Comparison of ENCODE assay signal across 1 cellular context in the genomic region with DNA sequence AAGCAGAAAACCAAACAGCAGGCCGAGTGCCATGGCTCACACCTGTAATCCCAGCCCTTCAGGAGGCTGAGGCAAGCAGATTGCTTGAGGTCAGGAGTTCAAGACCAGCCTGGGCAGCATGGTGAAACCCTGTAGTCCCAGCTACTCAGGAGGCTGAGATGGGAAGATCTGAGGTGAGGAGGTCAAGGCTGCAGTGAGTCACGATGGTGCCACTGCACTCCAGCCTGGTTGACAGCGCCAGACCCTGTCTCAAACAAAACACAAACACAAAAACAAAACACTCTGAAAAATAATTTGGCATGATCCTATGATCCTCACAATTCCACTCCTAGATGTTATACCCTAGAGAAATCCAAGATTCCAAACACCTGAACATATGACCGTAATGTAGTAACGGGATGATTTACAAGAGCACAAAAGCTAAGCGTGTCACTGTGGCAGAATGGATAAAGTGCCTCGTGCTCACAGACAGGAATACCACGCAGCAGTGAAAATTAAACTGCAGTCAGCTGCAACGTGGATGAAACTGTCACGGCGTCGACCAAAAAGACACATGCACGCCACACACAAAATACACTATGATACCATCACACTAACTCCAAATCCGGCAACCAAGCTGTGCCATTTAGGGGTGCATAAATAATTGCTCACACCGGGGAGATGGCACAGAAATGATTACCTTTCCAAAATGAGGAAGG.
TF ChIP-seq lines count a peak whose summit lies in the region.

No MANE protein-coding gene starts in this region.

TF ChIP-seq in HepG2, 621 proteins besides CTCF, POLR2A, EP300 and RAD21:
- TF ChIP-seq PITX1 (CRISPR knock-in tag; IDR thresholded peaks at IDR 0.05) (0 out of 2 replicates have a peak, but pooled peaks have one; percentile 4), SAP130 (CRISPR knock-in tag; IDR thresholded peaks at IDR 0.05; ENCODE audit: low read depth) (peak; percentile 57), ZNF251 (CRISPR knock-in tag; IDR thresholded peaks at IDR 0.05) (no peak), SP140L (CRISPR knock-in tag; IDR thresholded peaks at IDR 0.05; ENCODE audit: borderline replicate concordance) (no peak), SIN3A (IDR thresholded peaks at IDR 0.05; ENCODE audit: borderline replicate concordance, low read depth, low read length) (no peak), FOSL2 (CRISPR knock-in tag; IDR thresholded peaks at IDR 0.05) (peak; percentile 89), ZMYM4 (CRISPR knock-in tag; IDR thresholded peaks at IDR 0.05) (no peak), NR2F1 (CRISPR knock-in tag; IDR thresholded peaks at IDR 0.05) (peak; percentile 83 to 88), ZNF335 (CRISPR knock-in tag; IDR thresholded peaks at IDR 0.05) (peak; percentile 41; the same call in 1 of the 2 replicates), HMG20A (CRISPR knock-in tag; IDR thresholded peaks at IDR 0.05; ENCODE audit: borderline replicate concordance) (peak; percentile 46; the same call in 1 of the 2 replicates), KAT8 (CRISPR knock-in tag; IDR thresholded peaks at IDR 0.05) (no peak), ZNF3 (CRISPR knock-in tag; IDR thresholded peaks at IDR 0.05) (0 out of 2 replicates have a peak, but pooled peaks have one; percentile 49), FOXM1 (CRISPR knock-in tag; IDR thresholded peaks at IDR 0.05) (no peak), MED8 (CRISPR knock-in tag; IDR thresholded peaks at IDR 0.05; ENCODE audit: insufficient replicate concordance) (no peak), RARA (CRISPR knock-in tag; IDR thresholded peaks at IDR 0.05) (peak; percentile 90), NR2F6 (IDR thresholded peaks at IDR 0.05) (peak; percentile 83), NR2F6 (CRISPR knock-in tag; IDR thresholded peaks at IDR 0.05) (peak; percentile 93), ZFP1 (CRISPR knock-in tag; IDR thresholded peaks at IDR 0.05) (no peak), MTA3 (CRISPR knock-in tag; IDR thresholded peaks at IDR 0.05) (no peak), ATRX (CRISPR knock-in tag; IDR thresholded peaks at IDR 0.05; ENCODE audit: borderline replicate concordance) (no peak), MIER3 (CRISPR knock-in tag; IDR thresholded peaks at IDR 0.05; ENCODE audit: borderline replicate concordance) (no peak), ZNF546 (CRISPR knock-in tag; conservative IDR thresholded peaks at IDR 0.05) (no peak), REPIN1 (CRISPR knock-in tag; IDR thresholded peaks at IDR 0.05; ENCODE audit: borderline replicate concordance, low read depth) (no peak), RXRA (CRISPR knock-in tag; IDR thresholded peaks at IDR 0.05) (peak; percentile 58; the same call in 1 of the 2 replicates), JUND (CRISPR knock-in tag; IDR thresholded peaks at IDR 0.05) (no peak), ZFYVE20 (CRISPR knock-in tag; IDR thresholded peaks at IDR 0.05; ENCODE audit: borderline replicate concordance, low read depth) (no peak), SMAD1 (CRISPR knock-in tag; IDR thresholded peaks at IDR 0.05; ENCODE audit: borderline replicate concordance, low read depth) (no peak), NR1H2 (CRISPR knock-in tag; IDR thresholded peaks at IDR 0.05; ENCODE audit: borderline replicate concordance, low read depth) (no peak)
- TF ChIP-seq, protein P1, sequence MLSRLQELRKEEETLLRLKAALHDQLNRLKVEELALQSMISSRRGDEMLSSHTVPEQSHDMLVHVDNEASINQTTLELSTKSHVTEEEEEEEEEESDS (CRISPR knock-in tag; IDR thresholded peaks at IDR 0.05; ENCODE audit: borderline replicate concordance), result no peak
- TF ChIP-seq, protein P2, sequence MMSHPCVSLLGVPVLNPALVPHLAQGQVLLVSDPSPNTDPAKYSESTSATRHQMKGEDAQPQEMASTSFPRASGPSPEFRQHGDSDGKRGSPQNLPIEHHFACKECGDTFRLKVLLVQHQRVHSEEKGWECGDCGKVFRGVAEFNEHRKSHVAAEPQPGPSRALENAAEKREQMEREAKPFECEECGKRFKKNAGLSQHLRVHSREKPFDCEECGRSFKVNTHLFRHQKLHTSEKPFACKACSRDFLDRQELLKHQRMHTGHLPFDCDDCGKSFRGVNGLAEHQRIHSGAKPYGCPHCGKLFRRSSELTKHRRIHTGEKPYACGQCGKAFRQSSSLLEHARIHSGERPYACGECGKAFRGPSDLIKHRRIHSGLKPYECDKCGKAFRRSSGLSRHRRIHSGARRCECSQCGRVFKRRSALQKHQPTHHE (CRISPR knock-in tag; IDR thresholded peaks at IDR 0.05; ENCODE audit: borderline replicate concordance), result no peak
- TF ChIP-seq, protein P3, sequence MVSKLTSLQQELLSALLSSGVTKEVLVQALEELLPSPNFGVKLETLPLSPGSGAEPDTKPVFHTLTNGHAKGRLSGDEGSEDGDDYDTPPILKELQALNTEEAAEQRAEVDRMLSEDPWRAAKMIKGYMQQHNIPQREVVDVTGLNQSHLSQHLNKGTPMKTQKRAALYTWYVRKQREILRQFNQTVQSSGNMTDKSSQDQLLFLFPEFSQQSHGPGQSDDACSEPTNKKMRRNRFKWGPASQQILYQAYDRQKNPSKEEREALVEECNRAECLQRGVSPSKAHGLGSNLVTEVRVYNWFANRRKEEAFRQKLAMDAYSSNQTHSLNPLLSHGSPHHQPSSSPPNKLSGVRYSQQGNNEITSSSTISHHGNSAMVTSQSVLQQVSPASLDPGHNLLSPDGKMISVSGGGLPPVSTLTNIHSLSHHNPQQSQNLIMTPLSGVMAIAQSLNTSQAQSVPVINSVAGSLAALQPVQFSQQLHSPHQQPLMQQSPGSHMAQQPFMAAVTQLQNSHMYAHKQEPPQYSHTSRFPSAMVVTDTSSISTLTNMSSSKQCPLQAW (CRISPR knock-in tag; IDR thresholded peaks at IDR 0.05), result no peak
- TF ChIP-seq, protein P4, sequence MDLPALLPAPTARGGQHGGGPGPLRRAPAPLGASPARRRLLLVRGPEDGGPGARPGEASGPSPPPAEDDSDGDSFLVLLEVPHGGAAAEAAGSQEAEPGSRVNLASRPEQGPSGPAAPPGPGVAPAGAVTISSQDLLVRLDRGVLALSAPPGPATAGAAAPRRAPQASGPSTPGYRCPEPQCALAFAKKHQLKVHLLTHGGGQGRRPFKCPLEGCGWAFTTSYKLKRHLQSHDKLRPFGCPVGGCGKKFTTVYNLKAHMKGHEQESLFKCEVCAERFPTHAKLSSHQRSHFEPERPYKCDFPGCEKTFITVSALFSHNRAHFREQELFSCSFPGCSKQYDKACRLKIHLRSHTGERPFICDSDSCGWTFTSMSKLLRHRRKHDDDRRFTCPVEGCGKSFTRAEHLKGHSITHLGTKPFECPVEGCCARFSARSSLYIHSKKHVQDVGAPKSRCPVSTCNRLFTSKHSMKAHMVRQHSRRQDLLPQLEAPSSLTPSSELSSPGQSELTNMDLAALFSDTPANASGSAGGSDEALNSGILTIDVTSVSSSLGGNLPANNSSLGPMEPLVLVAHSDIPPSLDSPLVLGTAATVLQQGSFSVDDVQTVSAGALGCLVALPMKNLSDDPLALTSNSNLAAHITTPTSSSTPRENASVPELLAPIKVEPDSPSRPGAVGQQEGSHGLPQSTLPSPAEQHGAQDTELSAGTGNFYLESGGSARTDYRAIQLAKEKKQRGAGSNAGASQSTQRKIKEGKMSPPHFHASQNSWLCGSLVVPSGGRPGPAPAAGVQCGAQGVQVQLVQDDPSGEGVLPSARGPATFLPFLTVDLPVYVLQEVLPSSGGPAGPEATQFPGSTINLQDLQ (CRISPR knock-in tag; IDR thresholded peaks at IDR 0.05), result no peak
- TF ChIP-seq, protein P5, sequence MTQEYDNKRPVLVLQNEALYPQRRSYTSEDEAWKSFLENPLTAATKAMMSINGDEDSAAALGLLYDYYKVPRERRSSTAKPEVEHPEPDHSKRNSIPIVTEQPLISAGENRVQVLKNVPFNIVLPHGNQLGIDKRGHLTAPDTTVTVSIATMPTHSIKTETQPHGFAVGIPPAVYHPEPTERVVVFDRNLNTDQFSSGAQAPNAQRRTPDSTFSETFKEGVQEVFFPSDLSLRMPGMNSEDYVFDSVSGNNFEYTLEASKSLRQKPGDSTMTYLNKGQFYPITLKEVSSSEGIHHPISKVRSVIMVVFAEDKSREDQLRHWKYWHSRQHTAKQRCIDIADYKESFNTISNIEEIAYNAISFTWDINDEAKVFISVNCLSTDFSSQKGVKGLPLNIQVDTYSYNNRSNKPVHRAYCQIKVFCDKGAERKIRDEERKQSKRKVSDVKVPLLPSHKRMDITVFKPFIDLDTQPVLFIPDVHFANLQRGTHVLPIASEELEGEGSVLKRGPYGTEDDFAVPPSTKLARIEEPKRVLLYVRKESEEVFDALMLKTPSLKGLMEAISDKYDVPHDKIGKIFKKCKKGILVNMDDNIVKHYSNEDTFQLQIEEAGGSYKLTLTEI (CRISPR knock-in tag; conservative IDR thresholded peaks at IDR 0.05), result no peak
- TF ChIP-seq, protein P6, sequence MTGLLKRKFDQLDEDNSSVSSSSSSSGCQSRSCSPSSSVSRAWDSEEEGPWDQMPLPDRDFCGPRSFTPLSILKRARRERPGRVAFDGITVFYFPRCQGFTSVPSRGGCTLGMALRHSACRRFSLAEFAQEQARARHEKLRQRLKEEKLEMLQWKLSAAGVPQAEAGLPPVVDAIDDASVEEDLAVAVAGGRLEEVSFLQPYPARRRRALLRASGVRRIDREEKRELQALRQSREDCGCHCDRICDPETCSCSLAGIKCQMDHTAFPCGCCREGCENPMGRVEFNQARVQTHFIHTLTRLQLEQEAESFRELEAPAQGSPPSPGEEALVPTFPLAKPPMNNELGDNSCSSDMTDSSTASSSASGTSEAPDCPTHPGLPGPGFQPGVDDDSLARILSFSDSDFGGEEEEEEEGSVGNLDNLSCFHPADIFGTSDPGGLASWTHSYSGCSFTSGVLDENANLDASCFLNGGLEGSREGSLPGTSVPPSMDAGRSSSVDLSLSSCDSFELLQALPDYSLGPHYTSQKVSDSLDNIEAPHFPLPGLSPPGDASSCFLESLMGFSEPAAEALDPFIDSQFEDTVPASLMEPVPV (CRISPR knock-in tag; IDR thresholded peaks at IDR 0.05), result no peak
- TF ChIP-seq, protein P7, sequence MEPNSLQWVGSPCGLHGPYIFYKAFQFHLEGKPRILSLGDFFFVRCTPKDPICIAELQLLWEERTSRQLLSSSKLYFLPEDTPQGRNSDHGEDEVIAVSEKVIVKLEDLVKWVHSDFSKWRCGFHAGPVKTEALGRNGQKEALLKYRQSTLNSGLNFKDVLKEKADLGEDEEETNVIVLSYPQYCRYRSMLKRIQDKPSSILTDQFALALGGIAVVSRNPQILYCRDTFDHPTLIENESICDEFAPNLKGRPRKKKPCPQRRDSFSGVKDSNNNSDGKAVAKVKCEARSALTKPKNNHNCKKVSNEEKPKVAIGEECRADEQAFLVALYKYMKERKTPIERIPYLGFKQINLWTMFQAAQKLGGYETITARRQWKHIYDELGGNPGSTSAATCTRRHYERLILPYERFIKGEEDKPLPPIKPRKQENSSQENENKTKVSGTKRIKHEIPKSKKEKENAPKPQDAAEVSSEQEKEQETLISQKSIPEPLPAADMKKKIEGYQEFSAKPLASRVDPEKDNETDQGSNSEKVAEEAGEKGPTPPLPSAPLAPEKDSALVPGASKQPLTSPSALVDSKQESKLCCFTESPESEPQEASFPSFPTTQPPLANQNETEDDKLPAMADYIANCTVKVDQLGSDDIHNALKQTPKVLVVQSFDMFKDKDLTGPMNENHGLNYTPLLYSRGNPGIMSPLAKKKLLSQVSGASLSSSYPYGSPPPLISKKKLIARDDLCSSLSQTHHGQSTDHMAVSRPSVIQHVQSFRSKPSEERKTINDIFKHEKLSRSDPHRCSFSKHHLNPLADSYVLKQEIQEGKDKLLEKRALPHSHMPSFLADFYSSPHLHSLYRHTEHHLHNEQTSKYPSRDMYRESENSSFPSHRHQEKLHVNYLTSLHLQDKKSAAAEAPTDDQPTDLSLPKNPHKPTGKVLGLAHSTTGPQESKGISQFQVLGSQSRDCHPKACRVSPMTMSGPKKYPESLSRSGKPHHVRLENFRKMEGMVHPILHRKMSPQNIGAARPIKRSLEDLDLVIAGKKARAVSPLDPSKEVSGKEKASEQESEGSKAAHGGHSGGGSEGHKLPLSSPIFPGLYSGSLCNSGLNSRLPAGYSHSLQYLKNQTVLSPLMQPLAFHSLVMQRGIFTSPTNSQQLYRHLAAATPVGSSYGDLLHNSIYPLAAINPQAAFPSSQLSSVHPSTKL (CRISPR knock-in tag; IDR thresholded peaks at IDR 0.05), result peak; percentile 28; the same call in 1 of the 2 replicates
- TF ChIP-seq, protein P8, sequence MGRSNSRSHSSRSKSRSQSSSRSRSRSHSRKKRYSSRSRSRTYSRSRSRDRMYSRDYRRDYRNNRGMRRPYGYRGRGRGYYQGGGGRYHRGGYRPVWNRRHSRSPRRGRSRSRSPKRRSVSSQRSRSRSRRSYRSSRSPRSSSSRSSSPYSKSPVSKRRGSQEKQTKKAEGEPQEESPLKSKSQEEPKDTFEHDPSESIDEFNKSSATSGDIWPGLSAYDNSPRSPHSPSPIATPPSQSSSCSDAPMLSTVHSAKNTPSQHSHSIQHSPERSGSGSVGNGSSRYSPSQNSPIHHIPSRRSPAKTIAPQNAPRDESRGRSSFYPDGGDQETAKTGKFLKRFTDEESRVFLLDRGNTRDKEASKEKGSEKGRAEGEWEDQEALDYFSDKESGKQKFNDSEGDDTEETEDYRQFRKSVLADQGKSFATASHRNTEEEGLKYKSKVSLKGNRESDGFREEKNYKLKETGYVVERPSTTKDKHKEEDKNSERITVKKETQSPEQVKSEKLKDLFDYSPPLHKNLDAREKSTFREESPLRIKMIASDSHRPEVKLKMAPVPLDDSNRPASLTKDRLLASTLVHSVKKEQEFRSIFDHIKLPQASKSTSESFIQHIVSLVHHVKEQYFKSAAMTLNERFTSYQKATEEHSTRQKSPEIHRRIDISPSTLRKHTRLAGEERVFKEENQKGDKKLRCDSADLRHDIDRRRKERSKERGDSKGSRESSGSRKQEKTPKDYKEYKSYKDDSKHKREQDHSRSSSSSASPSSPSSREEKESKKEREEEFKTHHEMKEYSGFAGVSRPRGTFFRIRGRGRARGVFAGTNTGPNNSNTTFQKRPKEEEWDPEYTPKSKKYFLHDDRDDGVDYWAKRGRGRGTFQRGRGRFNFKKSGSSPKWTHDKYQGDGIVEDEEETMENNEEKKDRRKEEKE (IDR thresholded peaks at IDR 0.05), result no peak
- TF ChIP-seq, protein P9, sequence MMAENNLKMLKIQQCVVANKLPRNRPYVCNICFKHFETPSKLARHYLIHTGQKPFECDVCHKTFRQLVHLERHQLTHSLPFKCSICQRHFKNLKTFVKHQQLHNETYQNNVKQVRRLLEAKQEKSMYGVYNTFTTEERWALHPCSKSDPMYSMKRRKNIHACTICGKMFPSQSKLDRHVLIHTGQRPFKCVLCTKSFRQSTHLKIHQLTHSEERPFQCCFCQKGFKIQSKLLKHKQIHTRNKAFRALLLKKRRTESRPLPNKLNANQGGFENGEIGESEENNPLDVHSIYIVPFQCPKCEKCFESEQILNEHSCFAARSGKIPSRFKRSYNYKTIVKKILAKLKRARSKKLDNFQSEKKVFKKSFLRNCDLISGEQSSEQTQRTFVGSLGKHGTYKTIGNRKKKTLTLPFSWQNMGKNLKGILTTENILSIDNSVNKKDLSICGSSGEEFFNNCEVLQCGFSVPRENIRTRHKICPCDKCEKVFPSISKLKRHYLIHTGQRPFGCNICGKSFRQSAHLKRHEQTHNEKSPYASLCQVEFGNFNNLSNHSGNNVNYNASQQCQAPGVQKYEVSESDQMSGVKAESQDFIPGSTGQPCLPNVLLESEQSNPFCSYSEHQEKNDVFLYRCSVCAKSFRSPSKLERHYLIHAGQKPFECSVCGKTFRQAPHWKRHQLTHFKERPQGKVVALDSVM (CRISPR knock-in tag; IDR thresholded peaks at IDR 0.05), result no peak
